1 cellular context compared by ENCODE assay signal in the genomic region with DNA sequence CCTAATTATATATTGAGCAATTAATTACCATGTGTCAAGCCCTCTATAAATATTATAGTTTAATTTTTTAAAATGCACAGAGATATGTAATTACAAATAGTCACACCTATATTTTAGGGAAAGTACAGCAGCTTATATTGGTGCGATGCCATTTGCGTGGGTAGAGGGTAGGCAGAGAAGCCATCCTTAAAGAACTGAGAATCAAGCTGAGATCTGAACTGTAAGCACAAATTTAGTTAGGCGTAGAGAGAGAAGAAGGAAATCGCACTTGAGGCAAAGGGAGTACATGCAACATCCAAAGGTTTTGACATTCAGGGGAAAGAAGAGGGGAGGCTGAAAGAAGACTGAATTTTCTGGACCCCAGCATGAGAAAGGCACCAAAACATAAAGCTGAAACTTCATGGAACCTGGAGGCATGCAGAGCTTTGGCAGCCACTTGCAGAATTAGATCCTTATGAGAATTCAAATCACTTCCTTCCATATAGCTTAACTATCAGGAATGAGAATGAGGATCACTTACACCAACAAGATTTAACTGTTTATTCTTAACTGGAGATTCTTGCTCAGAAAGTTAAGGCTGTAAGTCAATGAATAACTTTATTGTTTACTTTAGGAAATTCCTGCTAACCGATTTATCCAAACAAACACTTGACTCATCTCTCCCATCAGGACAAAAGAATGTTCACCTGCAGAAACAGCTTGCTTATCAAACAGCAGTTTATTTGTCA.
A peak's percentile ranks its signal among the peaks of the same experiment; 100 is the strongest.
TF ChIP-seq lines count a peak whose summit lies in the region.

No MANE protein-coding gene starts in this region.

TF ChIP-seq in A549, 52 proteins besides CTCF, POLR2A, EP300 and RAD21 (continued from another document):
- TF ChIP-seq, protein P1, sequence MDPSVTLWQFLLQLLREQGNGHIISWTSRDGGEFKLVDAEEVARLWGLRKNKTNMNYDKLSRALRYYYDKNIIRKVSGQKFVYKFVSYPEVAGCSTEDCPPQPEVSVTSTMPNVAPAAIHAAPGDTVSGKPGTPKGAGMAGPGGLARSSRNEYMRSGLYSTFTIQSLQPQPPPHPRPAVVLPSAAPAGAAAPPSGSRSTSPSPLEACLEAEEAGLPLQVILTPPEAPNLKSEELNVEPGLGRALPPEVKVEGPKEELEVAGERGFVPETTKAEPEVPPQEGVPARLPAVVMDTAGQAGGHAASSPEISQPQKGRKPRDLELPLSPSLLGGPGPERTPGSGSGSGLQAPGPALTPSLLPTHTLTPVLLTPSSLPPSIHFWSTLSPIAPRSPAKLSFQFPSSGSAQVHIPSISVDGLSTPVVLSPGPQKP (IDR thresholded peaks at IDR 0.05; ENCODE audit: low read depth, low read length): no peak
- TF ChIP-seq, protein P2, sequence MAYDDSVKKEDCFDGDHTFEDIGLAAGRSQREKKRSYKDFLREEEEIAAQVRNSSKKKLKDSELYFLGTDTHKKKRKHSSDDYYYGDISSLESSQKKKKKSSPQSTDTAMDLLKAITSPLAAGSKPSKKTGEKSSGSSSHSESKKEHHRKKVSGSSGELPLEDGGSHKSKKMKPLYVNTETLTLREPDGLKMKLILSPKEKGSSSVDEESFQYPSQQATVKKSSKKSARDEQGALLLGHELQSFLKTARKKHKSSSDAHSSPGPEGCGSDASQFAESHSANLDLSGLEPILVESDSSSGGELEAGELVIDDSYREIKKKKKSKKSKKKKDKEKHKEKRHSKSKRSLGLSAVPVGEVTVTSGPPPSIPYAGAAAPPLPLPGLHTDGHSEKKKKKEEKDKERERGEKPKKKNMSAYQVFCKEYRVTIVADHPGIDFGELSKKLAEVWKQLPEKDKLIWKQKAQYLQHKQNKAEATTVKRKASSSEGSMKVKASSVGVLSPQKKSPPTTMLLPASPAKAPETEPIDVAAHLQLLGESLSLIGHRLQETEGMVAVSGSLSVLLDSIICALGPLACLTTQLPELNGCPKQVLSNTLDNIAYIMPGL (CRISPR knock-in tag; IDR thresholded peaks at IDR 0.05; ENCODE audit: borderline replicate concordance): no peak
- no peak for TF ChIP-seq KDM5A (IDR thresholded peaks at IDR 0.05)
- TF ChIP-seq SREBF2 (IDR thresholded peaks at IDR 0.05): no peak
- TF ChIP-seq, protein P3, sequence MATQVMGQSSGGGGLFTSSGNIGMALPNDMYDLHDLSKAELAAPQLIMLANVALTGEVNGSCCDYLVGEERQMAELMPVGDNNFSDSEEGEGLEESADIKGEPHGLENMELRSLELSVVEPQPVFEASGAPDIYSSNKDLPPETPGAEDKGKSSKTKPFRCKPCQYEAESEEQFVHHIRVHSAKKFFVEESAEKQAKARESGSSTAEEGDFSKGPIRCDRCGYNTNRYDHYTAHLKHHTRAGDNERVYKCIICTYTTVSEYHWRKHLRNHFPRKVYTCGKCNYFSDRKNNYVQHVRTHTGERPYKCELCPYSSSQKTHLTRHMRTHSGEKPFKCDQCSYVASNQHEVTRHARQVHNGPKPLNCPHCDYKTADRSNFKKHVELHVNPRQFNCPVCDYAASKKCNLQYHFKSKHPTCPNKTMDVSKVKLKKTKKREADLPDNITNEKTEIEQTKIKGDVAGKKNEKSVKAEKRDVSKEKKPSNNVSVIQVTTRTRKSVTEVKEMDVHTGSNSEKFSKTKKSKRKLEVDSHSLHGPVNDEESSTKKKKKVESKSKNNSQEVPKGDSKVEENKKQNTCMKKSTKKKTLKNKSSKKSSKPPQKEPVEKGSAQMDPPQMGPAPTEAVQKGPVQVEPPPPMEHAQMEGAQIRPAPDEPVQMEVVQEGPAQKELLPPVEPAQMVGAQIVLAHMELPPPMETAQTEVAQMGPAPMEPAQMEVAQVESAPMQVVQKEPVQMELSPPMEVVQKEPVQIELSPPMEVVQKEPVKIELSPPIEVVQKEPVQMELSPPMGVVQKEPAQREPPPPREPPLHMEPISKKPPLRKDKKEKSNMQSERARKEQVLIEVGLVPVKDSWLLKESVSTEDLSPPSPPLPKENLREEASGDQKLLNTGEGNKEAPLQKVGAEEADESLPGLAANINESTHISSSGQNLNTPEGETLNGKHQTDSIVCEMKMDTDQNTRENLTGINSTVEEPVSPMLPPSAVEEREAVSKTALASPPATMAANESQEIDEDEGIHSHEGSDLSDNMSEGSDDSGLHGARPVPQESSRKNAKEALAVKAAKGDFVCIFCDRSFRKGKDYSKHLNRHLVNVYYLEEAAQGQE (IDR thresholded peaks at IDR 0.05): no peak
- no peak for TF ChIP-seq ZSCAN20 (CRISPR knock-in tag; IDR thresholded peaks at IDR 0.05)
- no peak for TF ChIP-seq RCOR1 (IDR thresholded peaks at IDR 0.05; ENCODE audit: low read depth, low read length)
- peak; percentile 62 to 89; a peak in 3 of 4 replicates for TF ChIP-seq CEBPB (IDR thresholded peaks at IDR 0.05)
- TF ChIP-seq FOXS1 (CRISPR knock-in tag; IDR thresholded peaks at IDR 0.05): peak; percentile 91; the same call in 1 of the 2 replicates
- TF ChIP-seq, protein P4, sequence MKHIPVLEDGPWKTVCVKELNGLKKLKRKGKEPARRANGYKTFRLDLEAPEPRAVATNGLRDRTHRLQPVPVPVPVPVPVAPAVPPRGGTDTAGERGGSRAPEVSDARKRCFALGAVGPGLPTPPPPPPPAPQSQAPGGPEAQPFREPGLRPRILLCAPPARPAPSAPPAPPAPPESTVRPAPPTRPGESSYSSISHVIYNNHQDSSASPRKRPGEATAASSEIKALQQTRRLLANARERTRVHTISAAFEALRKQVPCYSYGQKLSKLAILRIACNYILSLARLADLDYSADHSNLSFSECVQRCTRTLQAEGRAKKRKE (CRISPR knock-in tag; IDR thresholded peaks at IDR 0.05; ENCODE audit: low read depth): no peak
- no peak for TF ChIP-seq CHD4 (IDR thresholded peaks at IDR 0.05; ENCODE audit: borderline replicate concordance)
- TF ChIP-seq, protein P5, sequence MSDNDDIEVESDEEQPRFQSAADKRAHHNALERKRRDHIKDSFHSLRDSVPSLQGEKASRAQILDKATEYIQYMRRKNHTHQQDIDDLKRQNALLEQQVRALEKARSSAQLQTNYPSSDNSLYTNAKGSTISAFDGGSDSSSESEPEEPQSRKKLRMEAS (IDR thresholded peaks at IDR 0.05): peak; percentile 84
- TF ChIP-seq CBX8 (IDR thresholded peaks at IDR 0.05): no peak
- TF ChIP-seq ZFP36 (IDR thresholded peaks at IDR 0.05; ENCODE audit: borderline replicate concordance, partially characterized antibody): peak; percentile 20
- TF ChIP-seq, protein P6, sequence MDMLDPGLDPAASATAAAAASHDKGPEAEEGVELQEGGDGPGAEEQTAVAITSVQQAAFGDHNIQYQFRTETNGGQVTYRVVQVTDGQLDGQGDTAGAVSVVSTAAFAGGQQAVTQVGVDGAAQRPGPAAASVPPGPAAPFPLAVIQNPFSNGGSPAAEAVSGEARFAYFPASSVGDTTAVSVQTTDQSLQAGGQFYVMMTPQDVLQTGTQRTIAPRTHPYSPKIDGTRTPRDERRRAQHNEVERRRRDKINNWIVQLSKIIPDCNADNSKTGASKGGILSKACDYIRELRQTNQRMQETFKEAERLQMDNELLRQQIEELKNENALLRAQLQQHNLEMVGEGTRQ (IDR thresholded peaks at IDR 0.05): no peak
- no peak for TF ChIP-seq NPAS2 (CRISPR knock-in tag; IDR thresholded peaks at IDR 0.05; ENCODE audit: borderline replicate concordance)
- TF ChIP-seq GATA3 (IDR thresholded peaks at IDR 0.05; ENCODE audit: borderline replicate concordance): peak; percentile 99
- TF ChIP-seq HOXB5 (CRISPR knock-in tag; IDR thresholded peaks at IDR 0.05): no peak
- TF ChIP-seq TP53 (CRISPR knock-in tag; IDR thresholded peaks at IDR 0.05): no peak
- TF ChIP-seq, protein P7, sequence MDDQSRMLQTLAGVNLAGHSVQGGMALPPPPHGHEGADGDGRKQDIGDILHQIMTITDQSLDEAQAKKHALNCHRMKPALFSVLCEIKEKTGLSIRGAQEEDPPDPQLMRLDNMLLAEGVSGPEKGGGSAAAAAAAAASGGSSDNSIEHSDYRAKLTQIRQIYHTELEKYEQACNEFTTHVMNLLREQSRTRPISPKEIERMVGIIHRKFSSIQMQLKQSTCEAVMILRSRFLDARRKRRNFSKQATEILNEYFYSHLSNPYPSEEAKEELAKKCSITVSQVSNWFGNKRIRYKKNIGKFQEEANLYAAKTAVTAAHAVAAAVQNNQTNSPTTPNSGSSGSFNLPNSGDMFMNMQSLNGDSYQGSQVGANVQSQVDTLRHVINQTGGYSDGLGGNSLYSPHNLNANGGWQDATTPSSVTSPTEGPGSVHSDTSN (IDR thresholded peaks at IDR 0.05): peak; percentile 81
- TF ChIP-seq, protein P8, sequence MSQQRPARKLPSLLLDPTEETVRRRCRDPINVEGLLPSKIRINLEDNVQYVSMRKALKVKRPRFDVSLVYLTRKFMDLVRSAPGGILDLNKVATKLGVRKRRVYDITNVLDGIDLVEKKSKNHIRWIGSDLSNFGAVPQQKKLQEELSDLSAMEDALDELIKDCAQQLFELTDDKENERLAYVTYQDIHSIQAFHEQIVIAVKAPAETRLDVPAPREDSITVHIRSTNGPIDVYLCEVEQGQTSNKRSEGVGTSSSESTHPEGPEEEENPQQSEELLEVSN (IDR thresholded peaks at IDR 0.05; ENCODE audit: borderline replicate concordance, low read depth): no peak
- TF ChIP-seq MAZ (IDR thresholded peaks at IDR 0.05; ENCODE audit: borderline replicate concordance, low read depth, low read length): no peak
- TF ChIP-seq EHMT2 (IDR thresholded peaks at IDR 0.05; ENCODE audit: low read depth): no peak
- TF ChIP-seq POLR2AphosphoS2 (conservative IDR thresholded peaks at IDR 0.05; ENCODE audit: low read length): no peak
- no peak for TF ChIP-seq RFX5 (IDR thresholded peaks at IDR 0.05)
- no peak for TF ChIP-seq EHF (CRISPR knock-in tag; IDR thresholded peaks at IDR 0.05)
- TF ChIP-seq PHF8 (IDR thresholded peaks at IDR 0.05; ENCODE audit: borderline replicate concordance, low read depth): no peak
- no peak for TF ChIP-seq ZC3H11A (IDR thresholded peaks at IDR 0.05)
- TF ChIP-seq ZNF302 (CRISPR knock-in tag; IDR thresholded peaks at IDR 0.05): no peak
- no peak for TF ChIP-seq TFCP2L1 (CRISPR knock-in tag; IDR thresholded peaks at IDR 0.05)
- TF ChIP-seq HEYL (CRISPR knock-in tag; IDR thresholded peaks at IDR 0.05): no peak
- no peak for TF ChIP-seq CBX2 (IDR thresholded peaks at IDR 0.05; ENCODE audit: borderline replicate concordance, low read depth)
- TF ChIP-seq JUN (IDR thresholded peaks at IDR 0.05): peak; percentile 93 to 98
- TF ChIP-seq FOSB (CRISPR knock-in tag; IDR thresholded peaks at IDR 0.05): no peak
- no peak for TF ChIP-seq BHLHE40 (IDR thresholded peaks at IDR 0.05; ENCODE audit: low read depth, low read length)
- no peak for TF ChIP-seq NFE2L2 (conservative IDR thresholded peaks at IDR 0.05; ENCODE audit: low read length)
- TF ChIP-seq RNF2 (IDR thresholded peaks at IDR 0.05; ENCODE audit: borderline replicate concordance, low read depth): no peak
- TF ChIP-seq HOXB13 (CRISPR knock-in tag; IDR thresholded peaks at IDR 0.05; ENCODE audit: low read depth): no peak
- TF ChIP-seq, protein P9, sequence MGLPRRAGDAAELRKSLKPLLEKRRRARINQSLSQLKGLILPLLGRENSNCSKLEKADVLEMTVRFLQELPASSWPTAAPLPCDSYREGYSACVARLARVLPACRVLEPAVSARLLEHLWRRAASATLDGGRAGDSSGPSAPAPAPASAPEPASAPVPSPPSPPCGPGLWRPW (IDR thresholded peaks at IDR 0.05): no peak
